Comparison of ENCODE assay signal across 18 cellular contexts in the genomic region with DNA sequence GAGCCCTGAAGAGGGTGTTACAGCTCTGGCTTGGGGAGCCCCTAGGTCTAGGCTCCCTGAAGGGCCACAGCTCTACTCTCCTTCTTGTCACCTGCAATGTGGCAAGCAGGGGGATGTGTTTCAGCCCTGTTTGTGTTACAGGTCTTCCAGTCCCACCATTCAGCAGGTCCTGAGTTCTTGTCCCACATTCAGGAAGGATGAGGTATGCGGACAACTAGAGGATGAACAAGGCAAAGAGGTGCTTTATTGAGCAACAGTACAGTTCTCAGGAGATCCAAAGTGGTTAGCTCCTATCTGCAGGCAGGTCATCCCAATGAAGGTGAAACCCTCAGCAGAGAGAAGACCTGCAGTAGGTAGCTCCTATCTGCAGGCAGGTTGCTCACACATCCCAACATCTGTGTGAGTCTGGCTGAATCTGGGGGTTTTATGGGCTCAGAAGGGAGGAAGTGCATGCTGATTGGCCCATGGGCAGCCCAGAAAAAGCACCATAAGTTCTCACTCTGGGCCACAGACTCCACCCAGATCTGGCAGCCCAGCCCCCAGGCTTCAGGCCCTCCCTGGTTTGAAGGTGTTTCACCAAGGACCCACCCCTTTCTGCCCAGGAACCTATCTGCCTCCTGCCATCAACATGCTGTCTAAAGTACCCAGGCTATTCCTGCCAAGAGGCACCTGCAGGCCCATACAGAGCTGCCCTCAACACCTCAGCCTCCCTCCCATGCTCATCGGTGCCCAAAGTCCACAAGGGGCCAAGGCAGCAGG.
A peak's percentile ranks its signal among the peaks of the same experiment; 100 is the strongest.
DNase-seq lines count a peak whose midpoint lies in the region; ATAC-seq, FAIRE-seq and TF ChIP-seq lines count a peak whose summit lies in the region.
"Had no signal": no experiment of that assay in that cellular context is flagged by ENCODE, and none has a peak within 500 bp of the region (broad histone marks: within the 10 kb centered on the region; RNA-seq: fewer than 3 reads in every experiment).

No MANE protein-coding gene starts in this region.

- H2BK120ac ChIP-seq in neuronal stem cell (ENCODE audit: low read depth, low read length), result no peak overlapping the region

- no peak overlapping the region for H3K27ac Mint-ChIP-seq in WTC11
- H3K27ac Mint-ChIP-seq in activated naive CD8-positive, alpha-beta T cell treated with anti-CD3 and anti-CD28 coated beads, Interleukin-2, amount 50 U/mL, for 24 hours, result no peak overlapping the region
- H3K27ac Mint-ChIP-seq: CD4-positive, alpha-beta memory T cell had no signal

- peaks cover 11% of the 10 kb centered on the region for H3K9me3 Mint-ChIP-seq in WTC11
- no peaks in the 10 kb centered on the region for H3K9me3 Mint-ChIP-seq in activated naive CD8-positive, alpha-beta T cell treated with anti-CD3 and anti-CD28 coated beads, Interleukin-2, amount 50 U/mL, for 24 hours

- no peaks in the 10 kb centered on the region for H3K36me3 ChIP-seq in neuronal stem cell (replicated peaks in 1 of 2; ENCODE audit: control insufficient read depth in 2 of 2, insufficient read depth in 2 of 2, low read length in 2 of 2)

- peak overlapping the region; percentile 82 for H2BK12ac ChIP-seq in neuronal stem cell (ENCODE audit: low read length)

- peak overlapping the region; percentile 94 for H3K18ac ChIP-seq in neuronal stem cell (ENCODE audit: low read length)

- H3K4ac ChIP-seq in neuronal stem cell (ENCODE audit: low read length), result no peak overlapping the region

- no peak overlapping the region for H4K91ac ChIP-seq in neuronal stem cell (ENCODE audit: low read depth, low read length, poor library complexity)

- no peak overlapping the region for H3K9ac ChIP-seq in neuronal stem cell (ENCODE audit: low read depth, low read length, poor library complexity)

- FAIRE-seq in frontal cortex (lab: Jason Lieb, UNC) (no peak), GM12892 (lab: Jason Lieb, UNC) (no peak)
- FAIRE-seq: GM12891 had no signal

- H3K14ac ChIP-seq in neuronal stem cell (ENCODE audit: low read length), result no peak overlapping the region

- no peaks in the 10 kb centered on the region for H3K36me3 Mint-ChIP-seq in WTC11
- H3K36me3 Mint-ChIP-seq in activated naive CD8-positive, alpha-beta T cell treated with anti-CD3 and anti-CD28 coated beads, Interleukin-2, amount 50 U/mL, for 24 hours (ENCODE audit: low read depth), result no peaks in the 10 kb centered on the region
- H3K36me3 Mint-ChIP-seq: CD4-positive, alpha-beta memory T cell had no signal

- peak overlapping the region; percentile 19 for H4K8ac ChIP-seq in neuronal stem cell (ENCODE audit: low read depth, low read length)

- TF ChIP-seq POLR2A in GM12892 (IDR thresholded peaks at IDR 0.05; ENCODE audit: low read depth, low read length), result no peak

- no peak overlapping the region for H3K23ac ChIP-seq in neuronal stem cell (ENCODE audit: low read depth, low read length, poor library complexity)

- peaks cover 4 to 7% of the 10 kb centered on the region in 2 donors for H3K4me1 ChIP-seq in neuronal stem cell (ENCODE audit: control insufficient read depth in 2 of 2, insufficient read depth in 1 of 2, low read depth in 1 of 2, low read length in 2 of 2)

- peak overlapping the region; percentile 76 for H2BK15ac ChIP-seq in neuronal stem cell (ENCODE audit: low read length)

- H2AFZ ChIP-seq in neuronal stem cell (ENCODE audit: low read length), result no peak overlapping the region

- H3K4me3 Mint-ChIP-seq in WTC11, result no peak overlapping the region
- no peak overlapping the region for H3K4me3 Mint-ChIP-seq in activated naive CD8-positive, alpha-beta T cell treated with anti-CD3 and anti-CD28 coated beads, Interleukin-2, amount 50 U/mL, for 24 hours
- H3K4me3 Mint-ChIP-seq: CD4-positive, alpha-beta memory T cell had no signal

- peaks cover 12% of the 10 kb centered on the region for H3K4me1 Mint-ChIP-seq in WTC11
- no peaks in the 10 kb centered on the region for H3K4me1 Mint-ChIP-seq in activated naive CD8-positive, alpha-beta T cell treated with anti-CD3 and anti-CD28 coated beads, Interleukin-2, amount 50 U/mL, for 24 hours
- H3K4me1 Mint-ChIP-seq: CD4-positive, alpha-beta memory T cell had no signal

- POLR2A ChIA-PET in WTC11 (lab: Charles Lee), result interaction anchor here (0.9 kb wide), 1 partner anchor 98 kb away, joined by 3 read pairs; no protein-coding TSS in a partner anchor

- H3K27ac ChIP-seq in neuronal stem cell (replicated peaks; ENCODE audit: low read length), result no peak overlapping the region

- no peak overlapping the region for H3K4me3 ChIP-seq in neuronal stem cell (ENCODE audit: low read length in 2 of 2)

- no peaks in the 10 kb centered on the region for H3K79me1 ChIP-seq in neuronal stem cell (ENCODE audit: low read depth, low read length)

- peak overlapping the region; percentile 25 for H2BK5ac ChIP-seq in neuronal stem cell (ENCODE audit: low read length)

- no CpG with 5 or more reads among the region's 2 CpGs for WGBS in neuronal stem cell (ENCODE audit: extremely low coverage in 2 of 2, insufficient read length in 2 of 2, insufficient replicate concordance in 1 of 2), 2 donors

- no peaks in the 10 kb centered on the region for H3K27me3 Mint-ChIP-seq in WTC11 (ENCODE audit: low read depth)
- peaks cover 3% of the 10 kb centered on the region for H3K27me3 Mint-ChIP-seq in activated naive CD8-positive, alpha-beta T cell treated with anti-CD3 and anti-CD28 coated beads, Interleukin-2, amount 50 U/mL, for 24 hours

- no peaks in the 10 kb centered on the region for H3K27me3 ChIP-seq in neuronal stem cell (ENCODE audit: control insufficient read depth in 3 of 3, insufficient read depth in 3 of 3, low read depth in 1 of 3, low read length in 3 of 3)

- TF ChIP-seq CTCF in WTC11 (IDR thresholded peaks at IDR 0.05), result no peak

- peak overlapping the region; percentile 91 for H2AK5ac ChIP-seq in neuronal stem cell (ENCODE audit: low read depth, low read length)

- H3K4me2 ChIP-seq in neuronal stem cell (ENCODE audit: insufficient read depth, low read length, poor library complexity, severe bottlenecking), result no peak overlapping the region

- ATAC-seq in WTC11, result peak; percentile 60
- ATAC-seq in activated naive CD8-positive, alpha-beta T cell treated with anti-CD3 and anti-CD28 coated beads, Interleukin-2, amount 50 U/mL, for 24 hours, result no peak

- no peaks in the 10 kb centered on the region for H3K9me3 ChIP-seq in neuronal stem cell (replicated peaks in 1 of 2; ENCODE audit: control insufficient read depth in 2 of 2, insufficient read depth in 1 of 2, low read depth in 1 of 2, low read length in 2 of 2)

- DNase-seq in WTC11 (ENCODE audit: low spot score) (no peak), islet precursor cell (peak; percentile 55), neuronal stem cell (ENCODE audit: low spot score) (no peak), midbrain (lab: John Stamatoyannopoulos, UW) (no peak), frontal cortex (ENCODE audit: low spot score in 2 of 2) (no peak), GM12892 (ENCODE audit: insufficient read length) (no peak)
- no peak for DNase-seq in activated naive CD8-positive, alpha-beta T cell treated with anti-CD3 and anti-CD28 coated beads, Interleukin-2, amount 50 U/mL, for 24 hours
- DNase-seq: C1 segment of cervical spinal cord; Calu3; CD4-positive, alpha-beta memory T cell; COR-L47; DMS53; DMS79 treated with DMSO at 0.1 percent for 48 hours; GF-D8; GOT3; H7; HCEC 1CT had no signal

- CTCF ChIA-PET in WTC11 (lab: Charles Lee), result interaction anchor here (0.9 kb wide), 1 partner anchor 25 kb away, joined by 3 read pairs; no protein-coding TSS in a partner anchor

TF ChIP-seq in WTC11, 78 proteins besides CTCF, POLR2A, EP300 and RAD21:
- no peak for TF ChIP-seq JUN (CRISPR knock-in tag; IDR thresholded peaks at IDR 0.05)
- TF ChIP-seq IRF2 (CRISPR knock-in tag; IDR thresholded peaks at IDR 0.05; ENCODE audit: borderline replicate concordance, low read depth), result no peak
- TF ChIP-seq, protein P1, sequence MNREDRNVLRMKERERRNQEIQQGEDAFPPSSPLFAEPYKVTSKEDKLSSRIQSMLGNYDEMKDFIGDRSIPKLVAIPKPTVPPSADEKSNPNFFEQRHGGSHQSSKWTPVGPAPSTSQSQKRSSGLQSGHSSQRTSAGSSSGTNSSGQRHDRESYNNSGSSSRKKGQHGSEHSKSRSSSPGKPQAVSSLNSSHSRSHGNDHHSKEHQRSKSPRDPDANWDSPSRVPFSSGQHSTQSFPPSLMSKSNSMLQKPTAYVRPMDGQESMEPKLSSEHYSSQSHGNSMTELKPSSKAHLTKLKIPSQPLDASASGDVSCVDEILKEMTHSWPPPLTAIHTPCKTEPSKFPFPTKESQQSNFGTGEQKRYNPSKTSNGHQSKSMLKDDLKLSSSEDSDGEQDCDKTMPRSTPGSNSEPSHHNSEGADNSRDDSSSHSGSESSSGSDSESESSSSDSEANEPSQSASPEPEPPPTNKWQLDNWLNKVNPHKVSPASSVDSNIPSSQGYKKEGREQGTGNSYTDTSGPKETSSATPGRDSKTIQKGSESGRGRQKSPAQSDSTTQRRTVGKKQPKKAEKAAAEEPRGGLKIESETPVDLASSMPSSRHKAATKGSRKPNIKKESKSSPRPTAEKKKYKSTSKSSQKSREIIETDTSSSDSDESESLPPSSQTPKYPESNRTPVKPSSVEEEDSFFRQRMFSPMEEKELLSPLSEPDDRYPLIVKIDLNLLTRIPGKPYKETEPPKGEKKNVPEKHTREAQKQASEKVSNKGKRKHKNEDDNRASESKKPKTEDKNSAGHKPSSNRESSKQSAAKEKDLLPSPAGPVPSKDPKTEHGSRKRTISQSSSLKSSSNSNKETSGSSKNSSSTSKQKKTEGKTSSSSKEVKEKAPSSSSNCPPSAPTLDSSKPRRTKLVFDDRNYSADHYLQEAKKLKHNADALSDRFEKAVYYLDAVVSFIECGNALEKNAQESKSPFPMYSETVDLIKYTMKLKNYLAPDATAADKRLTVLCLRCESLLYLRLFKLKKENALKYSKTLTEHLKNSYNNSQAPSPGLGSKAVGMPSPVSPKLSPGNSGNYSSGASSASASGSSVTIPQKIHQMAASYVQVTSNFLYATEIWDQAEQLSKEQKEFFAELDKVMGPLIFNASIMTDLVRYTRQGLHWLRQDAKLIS (CRISPR knock-in tag; IDR thresholded peaks at IDR 0.05; ENCODE audit: borderline replicate concordance), result no peak
